ENCODE assay signal across 8 cellular contexts in the genomic region with DNA sequence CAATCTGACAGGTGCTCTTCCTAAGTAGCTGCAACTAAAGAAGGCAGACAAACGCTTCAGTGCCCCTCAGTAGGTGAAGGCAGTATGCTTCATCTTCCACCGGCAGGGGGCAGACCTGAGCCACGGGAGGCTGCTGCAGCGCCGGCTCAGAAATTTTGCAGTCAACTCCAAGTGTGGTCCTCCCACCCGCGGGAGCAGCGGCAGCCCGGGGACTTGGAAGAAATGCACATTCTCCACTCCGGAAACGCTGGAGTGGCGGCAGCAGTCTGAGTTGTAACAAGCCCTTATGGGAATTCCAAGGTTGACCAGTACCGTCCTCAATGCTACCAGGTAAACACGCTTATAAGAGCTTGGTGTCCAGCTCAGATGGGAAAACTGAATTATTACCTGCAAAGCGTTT. TPM values are rescaled to one million over a fixed set of nuclear protein-coding genes. Genes with fewer than 3 reads are reported as not detected.
DNase-seq lines count a peak whose midpoint lies in the region; ATAC-seq and TF ChIP-seq lines count a peak whose summit lies in the region.

No MANE protein-coding gene starts in this region.

- peak; percentile 83 for DNase-seq in GM13977 (ENCODE audit: low spot score)
- peak; percentile 31 for DNase-seq in NCI-H446 treated with DMSO at 0.1 percent for 48 hours (lab: John Stamatoyannopoulos, UW)
- peak; percentile 81 for DNase-seq in activated CD8-positive, alpha-beta T cell treated with anti-CD3 and anti-CD28 coated beads, Interleukin-2, amount 10 ng/mL, durations not matched to agents 7 days and 5 days
- DNase-seq in endodermal cell, result peak; percentile 94
- DNase-seq in midbrain (lab: John Stamatoyannopoulos, UW), result peak; percentile 76
- DNase-seq in stimulated activated CD8-positive, alpha-beta memory T cell treated with anti-CD3 and anti-CD28 coated beads, Interleukin-4, amount 100 ng/mL, for 1 hour (ENCODE audit: low read depth in 2 of 2, low spot score in 1 of 2), result peak; percentile 53 to 55

- H3K36me3 ChIP-seq in ACC112 (ENCODE audit: insufficient read depth, low read length), result no peaks in the 10 kb centered on the region
- peaks cover under 1% of the 10 kb centered on the region for H3K36me3 ChIP-seq in endodermal cell (ENCODE audit: control insufficient read depth, insufficient read depth, low read length)

- in situ Hi-C loops in GM13977 (cut with MboI; ENCODE audit: low pct_unique_long_range_greater_than_20kb, low sequenced_read_pairs, unreplicated experiment), result loop anchor here (10.0 to 25.0 kb wide), 2 partner anchors 1167 to 1270 kb away; no protein-coding TSS in a partner anchor

- peak; percentile 94 for TF ChIP-seq CTCF in GM13977 (IDR thresholded peaks at IDR 0.05; ENCODE audit: extremely low read depth, insufficient read depth, missing control alignments)
- TF ChIP-seq CTCF in endodermal cell (conservative IDR thresholded peaks at IDR 0.05), result peak; percentile 96

- ATAC-seq in HG02973 (IDR thresholded peaks at IDR 0.05; ENCODE audit: unreplicated experiment), result peak; percentile 78
- peak; percentile 69 for ATAC-seq in activated CD8-positive, alpha-beta T cell treated with anti-CD3 and anti-CD28 coated beads, Interleukin-2, amount 10 ng/mL, durations not matched to agents 7 days and 5 days

- peaks cover 2% of the 10 kb centered on the region for H3K36me3 Mint-ChIP-seq in activated CD8-positive, alpha-beta T cell treated with anti-CD3 and anti-CD28 coated beads, Interleukin-2, amount 10 ng/mL, durations not matched to agents 7 days and 5 days (ENCODE audit: low read depth)
- no peaks in the 10 kb centered on the region for H3K36me3 Mint-ChIP-seq in endodermal cell (ENCODE audit: low read depth)

- H3K9me3 Mint-ChIP-seq in activated CD8-positive, alpha-beta T cell treated with anti-CD3 and anti-CD28 coated beads, Interleukin-2, amount 10 ng/mL, durations not matched to agents 7 days and 5 days (ENCODE audit: insufficient read depth), result no peaks in the 10 kb centered on the region
- no peaks in the 10 kb centered on the region for H3K9me3 Mint-ChIP-seq in endodermal cell

- no peak overlapping the region for H3K9ac ChIP-seq in endodermal cell (ENCODE audit: extremely low read depth, low read length, poor library complexity, severe bottlenecking)

- no peaks in the 10 kb centered on the region for H3K79me2 ChIP-seq in ACC112 (ENCODE audit: control insufficient read depth, insufficient read depth, low read length, unreplicated experiment)

- POLR2A ChIA-PET in activated CD8-positive, alpha-beta T cell treated with anti-CD3 and anti-CD28 coated beads, Interleukin-2, amount 10 ng/mL, durations not matched to agents 7 days and 5 days (lab: Charles Lee), result no interaction called here

- H3K27ac ChIP-seq in ACC112 (ENCODE audit: low read depth, low read length) (no peak overlapping the region), endodermal cell (ENCODE audit: low read depth, low read length) (no peak overlapping the region)

- CTCF ChIA-PET in activated CD8-positive, alpha-beta T cell treated with anti-CD3 and anti-CD28 coated beads, Interleukin-2, amount 10 ng/mL, durations not matched to agents 7 days and 5 days (lab: Charles Lee), result interaction anchor here (0.7 to 1.4 kb wide), 5 partner anchors 19 to 1336 kb away, joined by 3 to 6 read pairs (median 4); no protein-coding TSS in a partner anchor

- peak overlapping the region; percentile 37 for H3K4me3 ChIP-seq in ACC112 (ENCODE audit: low read depth, low read length)
- H3K4me3 ChIP-seq in endodermal cell (ENCODE audit: low read length), result no peak overlapping the region

- H3K4me1 ChIP-seq in ACC112 (ENCODE audit: control insufficient read depth, insufficient read depth, low read length, unreplicated experiment) (peaks cover 11% of the 10 kb centered on the region), endodermal cell (ENCODE audit: control insufficient read depth, insufficient read depth, low read length) (no peaks in the 10 kb centered on the region)

- H3K27ac Mint-ChIP-seq in activated CD8-positive, alpha-beta T cell treated with anti-CD3 and anti-CD28 coated beads, Interleukin-2, amount 10 ng/mL, durations not matched to agents 7 days and 5 days, result no peak overlapping the region
- H3K27ac Mint-ChIP-seq in endodermal cell, result no peak overlapping the region

- H3K9me3 ChIP-seq in endodermal cell (ENCODE audit: control insufficient read depth, low read length), result no peaks in the 10 kb centered on the region

- peaks cover 32% of the 10 kb centered on the region for H3K4me1 Mint-ChIP-seq in activated CD8-positive, alpha-beta T cell treated with anti-CD3 and anti-CD28 coated beads, Interleukin-2, amount 10 ng/mL, durations not matched to agents 7 days and 5 days (ENCODE audit: low read depth)
- H3K4me1 Mint-ChIP-seq in endodermal cell, result peaks cover 11% of the 10 kb centered on the region

- H3K27me3 Mint-ChIP-seq in activated CD8-positive, alpha-beta T cell treated with anti-CD3 and anti-CD28 coated beads, Interleukin-2, amount 10 ng/mL, durations not matched to agents 7 days and 5 days (ENCODE audit: low read depth), result peaks cover 47% of the 10 kb centered on the region
- H3K27me3 Mint-ChIP-seq in endodermal cell (ENCODE audit: insufficient read depth), result peaks cover 67% of the 10 kb centered on the region

- H3K4me3 Mint-ChIP-seq in activated CD8-positive, alpha-beta T cell treated with anti-CD3 and anti-CD28 coated beads, Interleukin-2, amount 10 ng/mL, durations not matched to agents 7 days and 5 days, result no peak overlapping the region
- H3K4me3 Mint-ChIP-seq in endodermal cell, result no peak overlapping the region

- peaks cover 20% of the 10 kb centered on the region for H3K27me3 ChIP-seq in ACC112 (ENCODE audit: insufficient read depth, low read length)
- peaks cover 61% of the 10 kb centered on the region for H3K27me3 ChIP-seq in endodermal cell (ENCODE audit: control insufficient read depth, insufficient read depth, low read length, poor library complexity, severe bottlenecking)

- WGBS in endodermal cell (ENCODE audit: insufficient coverage in 1 of 2, insufficient read length in 1 of 2), 2 experiments, result 18% methylated on average over 15 of the region's 15 CpGs

- H2AFZ ChIP-seq in ACC112 (ENCODE audit: low read length, unreplicated experiment), result no peak overlapping the region

RNA-seq across cellular contexts. Expression of a gene that starts 3.4 kb away (rescaled TPM):
- 1 to 10 TPM in 1 of 2 experiments, under 1 TPM in 1; 0.90 to 1.0 TPM for total RNA-seq in activated CD8-positive, alpha-beta T cell treated with anti-CD3 and anti-CD28 coated beads, Interleukin-2, amount 10 ng/mL, durations not matched to agents 7 days and 5 days
- total RNA-seq in endodermal cell, result 10 to 100 TPM in 1 of 2 donors, 1 to 10 TPM in 1; 7.4 to 20.3 TPM
- polyA plus RNA-seq in endodermal cell (2013, experiment 1 of 2), result 19.3 TPM
- polyA plus RNA-seq in endodermal cell (2013, experiment 2 of 2), result 13.4 TPM

RNA-seq across cellular contexts. Expression of a gene that starts 29.4 kb away (rescaled TPM):
- total RNA-seq in activated CD8-positive, alpha-beta T cell treated with anti-CD3 and anti-CD28 coated beads, Interleukin-2, amount 10 ng/mL, durations not matched to agents 7 days and 5 days, result not detected
- not detected for total RNA-seq in endodermal cell
- not detected for polyA plus RNA-seq in endodermal cell (2013, experiment 1 of 2)
- polyA plus RNA-seq in endodermal cell (2013, experiment 2 of 2), result not detected

RNA-seq across cellular contexts. Expression of a gene that starts 44.8 kb away (rescaled TPM):
- total RNA-seq in activated CD8-positive, alpha-beta T cell treated with anti-CD3 and anti-CD28 coated beads, Interleukin-2, amount 10 ng/mL, durations not matched to agents 7 days and 5 days, result not detected
- total RNA-seq in endodermal cell, result not detected
- not detected for polyA plus RNA-seq in endodermal cell (2013, experiment 1 of 2)
- not detected for polyA plus RNA-seq in endodermal cell (2013, experiment 2 of 2)

Comparison
In these comparisons a context has a peak if more than half of its experiments do, and no peak if none do; other contexts are left out.
1. DNase-seq: peak in every context shown above with its lines; median percentile 94 in endodermal cell; 83 in GM13977; 81 in activated CD8-positive, alpha-beta T cell treated with anti-CD3 and anti-CD28 coated beads, Interleukin-2, amount 10 ng/mL, durations not matched to agents 7 days and 5 days; 76 in midbrain; 54 in stimulated activated CD8-positive, alpha-beta memory T cell treated with anti-CD3 and anti-CD28 coated beads, Interleukin-4, amount 100 ng/mL, for 1 hour; 31 in NCI-H446 treated with DMSO at 0.1 percent for 48 hours.
2. RNA of a gene that starts 3.4 kb away (total RNA-seq): 7.4 to 20.3 TPM in endodermal cell; 0.90 to 1.0 TPM in activated CD8-positive, alpha-beta T cell treated with anti-CD3 and anti-CD28 coated beads, Interleukin-2, amount 10 ng/mL, durations not matched to agents 7 days and 5 days; every median in the first group is over 4 times any median in the second.